In genomic region chr4:75723117-75723801, GRCh38 we compare ENCODE assay signal across 1 cellular context.
TF ChIP-seq lines count a peak whose summit lies in the region.

No MANE protein-coding gene starts in this region.

TF ChIP-seq in HepG2, 621 proteins besides CTCF, POLR2A, EP300 and RAD21 (continued from another document):
- TF ChIP-seq, protein P1, sequence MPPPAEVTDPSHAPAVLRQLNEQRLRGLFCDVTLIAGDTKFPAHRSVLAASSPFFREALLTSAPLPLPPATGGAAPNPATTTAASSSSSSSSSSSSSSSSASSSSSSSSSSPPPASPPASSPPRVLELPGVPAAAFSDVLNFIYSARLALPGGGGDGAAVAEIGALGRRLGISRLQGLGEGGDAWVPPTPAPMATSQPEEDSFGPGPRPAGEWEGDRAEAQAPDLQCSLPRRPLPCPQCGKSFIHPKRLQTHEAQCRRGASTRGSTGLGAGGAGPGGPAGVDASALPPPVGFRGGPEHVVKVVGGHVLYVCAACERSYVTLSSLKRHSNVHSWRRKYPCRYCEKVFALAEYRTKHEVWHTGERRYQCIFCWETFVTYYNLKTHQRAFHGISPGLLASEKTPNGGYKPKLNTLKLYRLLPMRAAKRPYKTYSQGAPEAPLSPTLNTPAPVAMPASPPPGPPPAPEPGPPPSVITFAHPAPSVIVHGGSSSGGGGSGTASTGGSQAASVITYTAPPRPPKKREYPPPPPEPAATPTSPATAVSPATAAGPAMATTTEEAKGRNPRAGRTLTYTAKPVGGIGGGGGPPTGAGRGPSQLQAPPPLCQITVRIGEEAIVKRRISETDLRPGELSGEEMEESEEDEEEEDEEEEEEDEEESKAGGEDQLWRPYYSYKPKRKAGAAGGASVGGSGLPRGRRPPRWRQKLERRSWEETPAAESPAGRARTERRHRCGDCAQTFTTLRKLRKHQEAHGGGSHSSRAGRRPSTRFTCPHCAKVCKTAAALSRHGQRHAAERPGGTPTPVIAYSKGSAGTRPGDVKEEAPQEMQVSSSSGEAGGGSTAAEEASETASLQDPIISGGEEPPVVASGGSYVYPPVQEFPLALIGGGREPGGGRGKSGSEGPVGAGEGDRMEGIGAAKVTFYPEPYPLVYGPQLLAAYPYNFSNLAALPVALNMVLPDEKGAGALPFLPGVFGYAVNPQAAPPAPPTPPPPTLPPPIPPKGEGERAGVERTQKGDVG (CRISPR knock-in tag; IDR thresholded peaks at IDR 0.05; ENCODE audit: borderline replicate concordance), result no peak
- TF ChIP-seq ZNF724P (CRISPR knock-in tag; IDR thresholded peaks at IDR 0.05; ENCODE audit: borderline replicate concordance), result no peak
